8 cellular contexts compared by ENCODE assay signal in genomic region chr19:42254850-42255765, GRCh38. TPM values are rescaled to one million over a fixed set of nuclear protein-coding genes. Genes with fewer than 3 reads are reported as not detected.
A peak's percentile ranks its signal among the peaks of the same experiment; 100 is the strongest.
DNase-seq lines count a peak whose midpoint lies in the region; ATAC-seq and TF ChIP-seq lines count a peak whose summit lies in the region.

ERF (minus strand) TSS chr19:42255128; CDS start chr19:42254999, 129 bp downstream.

- H3K4me3 ChIP-seq in KMS-11 (IDR thresholded peaks at IDR 0.05; ENCODE audit: insufficient read depth, low read depth, low read length), result peak within 1 kb of the TSS; percentile 21

- peak within 1 kb of the TSS; percentile 62 for H3K27ac Mint-ChIP-seq in activated T-helper 2 cell treated with anti-CD3 and anti-CD28 coated beads, Interferon-gamma antibody, Interleukin-2, Interleukin-4, amounts not matched to agents 10 μg/mL and 5 μg/mL and 100 μg/mL, durations not matched to agents 14 hours and 24 hours and 36 hours
- peak within 1 kb of the TSS; percentile 34 to 72 for H3K27ac Mint-ChIP-seq in natural killer cell treated with Interleukin-12 subunit alpha and Interleukin-12 subunit beta and Interleukin-15 and Interleukin-18, amount 100 ng/mL, for 72 hours

- peaks cover 8% of the 10 kb centered on the region for H3K4me1 ChIP-seq in KMS-11 (ENCODE audit: low read depth, poor library complexity, severe bottlenecking)

- peaks cover 10% of the 10 kb centered on the region; the same call in 1 of the 2 replicates for H3K27me3 ChIP-seq in KMS-11 (ENCODE audit: insufficient read depth, low read depth)

- peak; percentile 78 for DNase-seq in COR-L47 (lab: John Stamatoyannopoulos, UW)
- peak; percentile 91 for DNase-seq in RWPE1 (ENCODE audit: low spot score)
- peak; percentile 91 for DNase-seq in activated T-helper 2 cell treated with anti-CD3 and anti-CD28 coated beads, Interferon-gamma antibody, Interleukin-2, Interleukin-4, amounts not matched to agents 10 μg/mL and 5 μg/mL and 100 μg/mL, durations not matched to agents 14 hours and 24 hours and 36 hours (ENCODE audit: low spot score)
- DNase-seq in fibroblast of peridontal ligament (ENCODE audit: extremely low read depth), result peak; percentile 78
- peak; percentile 96 for DNase-seq in natural killer cell treated with Interleukin-12 subunit alpha and Interleukin-12 subunit beta and Interleukin-15 and Interleukin-18, amount 100 ng/mL, for 72 hours (ENCODE audit: low spot score)
- DNase-seq in stimulated activated naive CD4-positive, alpha-beta T cell treated with Interleukin-2 at 50 U/mL for 16 hours (lab: John Stamatoyannopoulos, UW), result peak; percentile 90

- TF ChIP-seq CTCF in KMS-11 (conservative IDR thresholded peaks at IDR 0.05; ENCODE audit: low read depth, low read length) (no peak), RWPE1 (conservative IDR thresholded peaks at IDR 0.05; ENCODE audit: low read depth) (no peak)

- H3K79me2 ChIP-seq in KMS-11 (ENCODE audit: insufficient read depth, low read depth), result peaks cover 23% of the 10 kb centered on the region; the same call in 1 of the 2 replicates

- CTCF ChIA-PET in RWPE1 (lab: Yijun Ruan, JAX), result interaction anchor here (1.0 kb wide), 1 partner anchor 24 kb away, joined by 3 read pairs; no protein-coding TSS in a partner anchor

- no peaks in the 10 kb centered on the region for H4K20me1 ChIP-seq in KMS-11 (ENCODE audit: insufficient read depth)

- H3K9ac ChIP-seq in KMS-11, result peak within 1 kb of the TSS; percentile 89

- H3K36me3 ChIP-seq in KMS-11 (ENCODE audit: insufficient read depth), result no peaks in the 10 kb centered on the region

- peak within 1 kb of the TSS; percentile 69 for H2AFZ ChIP-seq in KMS-11 (ENCODE audit: low read depth)

- peak; percentile 52 for ATAC-seq in GM21447 (IDR thresholded peaks at IDR 0.05; ENCODE audit: unreplicated experiment)
- ATAC-seq in natural killer cell treated with Interleukin-12 subunit alpha and Interleukin-12 subunit beta and Interleukin-15 and Interleukin-18, amount 100 ng/mL, for 72 hours, result peak; percentile 89 to 94

- H3K9me3 Mint-ChIP-seq in activated T-helper 2 cell treated with anti-CD3 and anti-CD28 coated beads, Interferon-gamma antibody, Interleukin-2, Interleukin-4, amounts not matched to agents 10 μg/mL and 5 μg/mL and 100 μg/mL, durations not matched to agents 14 hours and 24 hours and 36 hours, result no peaks in the 10 kb centered on the region
- no peaks in the 10 kb centered on the region for H3K9me3 Mint-ChIP-seq in natural killer cell treated with Interleukin-12 subunit alpha and Interleukin-12 subunit beta and Interleukin-15 and Interleukin-18, amount 100 ng/mL, for 72 hours

- H3K4me2 ChIP-seq in KMS-11, result peak within 1 kb of the TSS; percentile 86

- intact Hi-C loops in activated T-helper 2 cell treated with anti-CD3 and anti-CD28 coated beads, Interferon-gamma antibody, Interleukin-2, Interleukin-4, amounts not matched to agents 10 μg/mL and 5 μg/mL and 100 μg/mL, durations not matched to agents 14 hours and 24 hours and 36 hours (cut with micrococcal nuclease), result loop anchor here (1.0 to 2.0 kb wide), 4 partner anchors 12 to 56 kb away; no protein-coding TSS in a partner anchor

- H3K4me3 Mint-ChIP-seq in activated T-helper 2 cell treated with anti-CD3 and anti-CD28 coated beads, Interferon-gamma antibody, Interleukin-2, Interleukin-4, amounts not matched to agents 10 μg/mL and 5 μg/mL and 100 μg/mL, durations not matched to agents 14 hours and 24 hours and 36 hours (ENCODE audit: low read depth), result peak within 1 kb of the TSS; percentile 74
- peak within 1 kb of the TSS; percentile 72 for H3K4me3 Mint-ChIP-seq in natural killer cell treated with Interleukin-12 subunit alpha and Interleukin-12 subunit beta and Interleukin-15 and Interleukin-18, amount 100 ng/mL, for 72 hours

- H3K27ac ChIP-seq in KMS-11 (peak within 1 kb of the TSS; percentile 77), RWPE1 (peak within 1 kb of the TSS; percentile 98)

- peaks cover 18% of the 10 kb centered on the region for H3K4me1 Mint-ChIP-seq in activated T-helper 2 cell treated with anti-CD3 and anti-CD28 coated beads, Interferon-gamma antibody, Interleukin-2, Interleukin-4, amounts not matched to agents 10 μg/mL and 5 μg/mL and 100 μg/mL, durations not matched to agents 14 hours and 24 hours and 36 hours (ENCODE audit: low read depth)
- peaks cover 23 to 25% of the 10 kb centered on the region in 2 donors for H3K4me1 Mint-ChIP-seq in natural killer cell treated with Interleukin-12 subunit alpha and Interleukin-12 subunit beta and Interleukin-15 and Interleukin-18, amount 100 ng/mL, for 72 hours (ENCODE audit: low read depth in 2 of 2)

- POLR2A ChIA-PET in RWPE1 (lab: Yijun Ruan, JAX; ENCODE audit: low non-redundant PET), result no interaction called here

- H3K27me3 Mint-ChIP-seq in activated T-helper 2 cell treated with anti-CD3 and anti-CD28 coated beads, Interferon-gamma antibody, Interleukin-2, Interleukin-4, amounts not matched to agents 10 μg/mL and 5 μg/mL and 100 μg/mL, durations not matched to agents 14 hours and 24 hours and 36 hours (ENCODE audit: low read depth), result peaks cover 7% of the 10 kb centered on the region
- peaks cover 0 to 4% of the 10 kb centered on the region in 2 donors for H3K27me3 Mint-ChIP-seq in natural killer cell treated with Interleukin-12 subunit alpha and Interleukin-12 subunit beta and Interleukin-15 and Interleukin-18, amount 100 ng/mL, for 72 hours

- peaks cover 13% of the 10 kb centered on the region for H3K36me3 Mint-ChIP-seq in activated T-helper 2 cell treated with anti-CD3 and anti-CD28 coated beads, Interferon-gamma antibody, Interleukin-2, Interleukin-4, amounts not matched to agents 10 μg/mL and 5 μg/mL and 100 μg/mL, durations not matched to agents 14 hours and 24 hours and 36 hours (ENCODE audit: low read depth)
- no peaks in the 10 kb centered on the region for H3K36me3 Mint-ChIP-seq in natural killer cell treated with Interleukin-12 subunit alpha and Interleukin-12 subunit beta and Interleukin-15 and Interleukin-18, amount 100 ng/mL, for 72 hours

RNA-seq across cellular contexts. Expression of gene ERF, which starts in this region (rescaled TPM):
- 58.4 and 59.1 TPM in 2 replicates for total RNA-seq in activated T-helper 2 cell treated with anti-CD3 and anti-CD28 coated beads, Interferon-gamma antibody, Interleukin-2, Interleukin-4, amounts not matched to agents 10 μg/mL and 5 μg/mL and 100 μg/mL, durations not matched to agents 14 hours and 24 hours and 36 hours
- total RNA-seq in natural killer cell treated with Interleukin-12 subunit alpha and Interleukin-12 subunit beta and Interleukin-15 and Interleukin-18, amount 100 ng/mL, for 72 hours, result 10 to 100 TPM; 29.5 to 47.8 TPM

Comparison
In these comparisons a context has a peak if more than half of its experiments do, and no peak if none do; other contexts are left out.
1. Peak in every context shown above with its lines: DNase-seq, ATAC-seq, H3K4me3 ChIP-seq and H3K27ac ChIP-seq.